In genomic region chr16:17056666-17057065, GRCh38 we compare ENCODE assay signal across 1 cellular context.
TF ChIP-seq lines count a peak whose summit lies in the region.

No MANE protein-coding gene starts in this region.

TF ChIP-seq in GM12878, 131 proteins besides CTCF, POLR2A, EP300 and RAD21:
- TF ChIP-seq ZNF24 (IDR thresholded peaks at IDR 0.05) (no peak), SREBF1 (IDR thresholded peaks at IDR 0.05; ENCODE audit: low read length) (no peak), SREBF2 (IDR thresholded peaks at IDR 0.05; ENCODE audit: low read length) (no peak), EED (IDR thresholded peaks at IDR 0.05; ENCODE audit: low read depth) (no peak), KDM1A (IDR thresholded peaks at IDR 0.05; ENCODE audit: borderline replicate concordance) (no peak), IRF4 (IDR thresholded peaks at IDR 0.05; ENCODE audit: low read depth, low read length) (no peak), RCOR1 (conservative IDR thresholded peaks at IDR 0.05; ENCODE audit: low read depth, low read length) (no peak), PKNOX1 (IDR thresholded peaks at IDR 0.05) (no peak), GABPA (IDR thresholded peaks at IDR 0.05; ENCODE audit: low read depth) (no peak)
- TF ChIP-seq, protein P1, sequence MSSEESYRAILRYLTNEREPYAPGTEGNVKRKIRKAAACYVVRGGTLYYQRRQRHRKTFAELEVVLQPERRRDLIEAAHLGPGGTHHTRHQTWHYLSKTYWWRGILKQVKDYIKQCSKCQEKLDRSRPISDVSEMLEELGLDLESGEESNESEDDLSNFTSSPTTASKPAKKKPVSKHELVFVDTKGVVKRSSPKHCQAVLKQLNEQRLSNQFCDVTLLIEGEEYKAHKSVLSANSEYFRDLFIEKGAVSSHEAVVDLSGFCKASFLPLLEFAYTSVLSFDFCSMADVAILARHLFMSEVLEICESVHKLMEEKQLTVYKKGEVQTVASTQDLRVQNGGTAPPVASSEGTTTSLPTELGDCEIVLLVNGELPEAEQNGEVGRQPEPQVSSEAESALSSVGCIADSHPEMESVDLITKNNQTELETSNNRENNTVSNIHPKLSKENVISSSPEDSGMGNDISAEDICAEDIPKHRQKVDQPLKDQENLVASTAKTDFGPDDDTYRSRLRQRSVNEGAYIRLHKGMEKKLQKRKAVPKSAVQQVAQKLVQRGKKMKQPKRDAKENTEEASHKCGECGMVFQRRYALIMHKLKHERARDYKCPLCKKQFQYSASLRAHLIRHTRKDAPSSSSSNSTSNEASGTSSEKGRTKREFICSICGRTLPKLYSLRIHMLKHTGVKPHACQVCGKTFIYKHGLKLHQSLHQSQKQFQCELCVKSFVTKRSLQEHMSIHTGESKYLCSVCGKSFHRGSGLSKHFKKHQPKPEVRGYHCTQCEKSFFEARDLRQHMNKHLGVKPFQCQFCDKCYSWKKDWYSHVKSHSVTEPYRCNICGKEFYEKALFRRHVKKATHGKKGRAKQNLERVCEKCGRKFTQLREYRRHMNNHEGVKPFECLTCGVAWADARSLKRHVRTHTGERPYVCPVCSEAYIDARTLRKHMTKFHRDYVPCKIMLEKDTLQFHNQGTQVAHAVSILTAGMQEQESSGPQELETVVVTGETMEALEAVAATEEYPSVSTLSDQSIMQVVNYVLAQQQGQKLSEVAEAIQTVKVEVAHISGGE (CRISPR knock-in tag; IDR thresholded peaks at IDR 0.05): no peak
